36 cellular contexts compared by ENCODE assay signal in the genomic region with DNA sequence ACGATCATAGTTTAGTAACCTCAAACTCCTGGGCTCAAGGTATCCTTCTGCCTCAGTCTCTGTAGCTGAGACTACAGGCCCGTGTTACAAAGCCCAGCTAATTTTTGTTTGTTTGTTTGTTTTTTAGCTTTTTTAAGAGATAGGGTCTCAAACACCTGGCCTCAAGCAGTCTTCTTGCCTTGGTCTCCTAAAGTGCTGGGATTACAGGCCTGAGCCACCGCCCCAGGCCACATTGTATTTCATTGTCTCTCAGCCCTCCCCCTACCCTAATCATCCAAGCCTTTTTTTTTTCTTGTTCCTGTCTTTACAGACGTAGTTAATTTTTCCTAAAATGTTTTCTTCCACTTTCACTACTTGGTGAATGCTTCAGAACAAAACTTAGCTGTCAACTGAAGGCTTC.
"Had no signal": no experiment of that assay in that cellular context is flagged by ENCODE, and none has a peak within 500 bp of the region (broad histone marks: within the 10 kb centered on the region; RNA-seq: fewer than 3 reads in every experiment).

No MANE protein-coding gene starts in this region.

- H3K4me1 ChIP-seq: upper lobe of right lung had no signal

- H3K9me3 Mint-ChIP-seq: activated naive CD4-positive, alpha-beta T cell treated with anti-CD3 and anti-CD28 coated beads, Interleukin-2, amount 50 U/mL, for 24 hours; activated naive CD8-positive, alpha-beta T cell treated with anti-CD3 and anti-CD28 coated beads, Interleukin-2, amount 50 U/mL, for 24 hours; activated T-cell treated with anti-CD3 and anti-CD28 coated beads, Interleukin-2, amount 50 U/mL, for 24 hours; activated T-helper 17 cell treated with anti-CD3 and anti-CD28 coated beads, Interleukin-2, amount 50 U/mL, for 72 hours; effector memory CD8-positive, alpha-beta T cell; immature natural killer cell; naive thymus-derived CD4-positive, alpha-beta T cell; stimulated activated memory B cell treated with anti-CD40 and anti-IgM and Interleukin-4, amounts not matched to agents 10 μg/mL and 1 μg/mL and 100 μg/mL, for 72 hours; stimulated activated naive CD8-positive, alpha-beta T cell treated with anti-CD3 and anti-CD28 coated beads, Interleukin-15, amount 100 ng/mL, for 72 hours had no signal

- H3K27ac ChIP-seq: sigmoid colon, upper lobe of right lung, WERI-Rb-1 had no signal

- H3K9me3 ChIP-seq: sigmoid colon, upper lobe of right lung had no signal

- H3K27me3 ChIP-seq: sigmoid colon, upper lobe of right lung had no signal

- H3K4me3 Mint-ChIP-seq: activated naive CD4-positive, alpha-beta T cell treated with anti-CD3 and anti-CD28 coated beads, Interleukin-2, amount 50 U/mL, for 24 hours; activated naive CD8-positive, alpha-beta T cell treated with anti-CD3 and anti-CD28 coated beads, Interleukin-2, amount 50 U/mL, for 24 hours; activated T-cell treated with anti-CD3 and anti-CD28 coated beads, Interleukin-2, amount 50 U/mL, for 24 hours; activated T-helper 17 cell treated with anti-CD3 and anti-CD28 coated beads, Interleukin-2, amount 50 U/mL, for 72 hours; effector memory CD8-positive, alpha-beta T cell; immature natural killer cell; naive thymus-derived CD4-positive, alpha-beta T cell; stimulated activated memory B cell treated with anti-CD40 and anti-IgM and Interleukin-4, amounts not matched to agents 10 μg/mL and 1 μg/mL and 100 μg/mL, for 72 hours; stimulated activated naive CD8-positive, alpha-beta T cell treated with anti-CD3 and anti-CD28 coated beads, Interleukin-15, amount 100 ng/mL, for 72 hours; T-helper 17 cell had no signal

- H3K27me3 Mint-ChIP-seq: activated naive CD4-positive, alpha-beta T cell treated with anti-CD3 and anti-CD28 coated beads, Interleukin-2, amount 50 U/mL, for 24 hours; activated naive CD8-positive, alpha-beta T cell treated with anti-CD3 and anti-CD28 coated beads, Interleukin-2, amount 50 U/mL, for 24 hours; activated T-cell treated with anti-CD3 and anti-CD28 coated beads, Interleukin-2, amount 50 U/mL, for 24 hours; activated T-helper 17 cell treated with anti-CD3 and anti-CD28 coated beads, Interleukin-2, amount 50 U/mL, for 72 hours; effector memory CD8-positive, alpha-beta T cell; naive thymus-derived CD4-positive, alpha-beta T cell; progenitor cell of endocrine pancreas; stimulated activated memory B cell treated with anti-CD40 and anti-IgM and Interleukin-4, amounts not matched to agents 10 μg/mL and 1 μg/mL and 100 μg/mL, for 72 hours; stimulated activated naive CD8-positive, alpha-beta T cell treated with anti-CD3 and anti-CD28 coated beads, Interleukin-15, amount 100 ng/mL, for 72 hours; T-helper 17 cell had no signal

- H3K27ac Mint-ChIP-seq: activated naive CD4-positive, alpha-beta T cell treated with anti-CD3 and anti-CD28 coated beads, Interleukin-2, amount 50 U/mL, for 24 hours; activated naive CD8-positive, alpha-beta T cell treated with anti-CD3 and anti-CD28 coated beads, Interleukin-2, amount 50 U/mL, for 24 hours; activated T-cell treated with anti-CD3 and anti-CD28 coated beads, Interleukin-2, amount 50 U/mL, for 24 hours; activated T-helper 17 cell treated with anti-CD3 and anti-CD28 coated beads, Interleukin-2, amount 50 U/mL, for 72 hours; effector memory CD8-positive, alpha-beta T cell; immature natural killer cell; naive thymus-derived CD4-positive, alpha-beta T cell; progenitor cell of endocrine pancreas; stimulated activated memory B cell treated with anti-CD40 and anti-IgM and Interleukin-4, amounts not matched to agents 10 μg/mL and 1 μg/mL and 100 μg/mL, for 72 hours; T-helper 17 cell had no signal

- H3K36me3 ChIP-seq: sigmoid colon, upper lobe of right lung had no signal

- H3K4me3 ChIP-seq: sigmoid colon, upper lobe of right lung had no signal

- ATAC-seq: activated CD4-positive, CD25-positive, alpha-beta regulatory T cell treated with anti-CD3 and anti-CD28 coated beads, Interleukin-2, amount 50 U/mL, for 24 hours; activated naive CD8-positive, alpha-beta T cell treated with anti-CD3 and anti-CD28 coated beads, Interleukin-2, amount 50 U/mL, for 24 hours; activated T-helper 17 cell treated with anti-CD3 and anti-CD28 coated beads, Interleukin-2, amount 50 U/mL, for 72 hours; effector memory CD8-positive, alpha-beta T cell; esophagus mucosa; left colon; naive thymus-derived CD4-positive, alpha-beta T cell; stimulated activated memory B cell treated with anti-CD40 and anti-IgM and Interleukin-4, amounts not matched to agents 10 μg/mL and 1 μg/mL and 100 μg/mL, for 72 hours; stimulated activated naive CD8-positive, alpha-beta T cell treated with anti-CD3 and anti-CD28 coated beads, Interleukin-15, amount 100 ng/mL, for 72 hours; T-helper 17 cell; upper lobe of right lung had no signal

- DNase-seq: activated CD4-positive, alpha-beta T cell treated with anti-CD3 and anti-CD28 coated beads for 48 hours; activated CD4-positive, alpha-beta T cell treated with anti-CD3 and anti-CD28 coated beads, Interleukin-2, amount 50 U/mL, for 48 hours; activated CD8-positive, alpha-beta memory T cell treated with anti-CD3 and anti-CD28 coated beads, Interleukin-2, amount 50 U/mL, for 4 hours; activated gamma-delta T cell treated with Interleukin-2 at 50 U/mL for 16 hours; activated naive CD8-positive, alpha-beta T cell treated with anti-CD3 and anti-CD28 coated beads, Interleukin-2, amount 50 U/mL, for 24 hours; activated T-cell treated with anti-CD3 and anti-CD28 coated beads, Interleukin-2, amount 50 U/mL, for 24 hours; amygdala; caudate nucleus; cortex of kidney; effector memory CD8-positive, alpha-beta T cell; foreskin fibroblast; head of caudate nucleus; hippocampal formation; immature natural killer cell; kidney; left colon; mammary epithelial cell; midbrain; naive thymus-derived CD4-positive, alpha-beta T cell; sigmoid colon; small intestine; stimulated activated CD4-positive, alpha-beta T cell treated with anti-CD3 and anti-CD28 coated beads, Interleukin-1b, Interleukin-23, amount 100 ng/mL, for 48 hours; stimulated activated CD4-positive, alpha-beta T cell treated with anti-CD3 and anti-CD28 coated beads, Interleukin-4, amount 100 ng/mL, for 4 hours; stimulated activated CD8-positive, alpha-beta memory T cell treated with anti-CD3 and anti-CD28 coated beads, Interleukin-4, amount 100 ng/mL, for 48 hours; stimulated activated naive CD8-positive, alpha-beta T cell treated with anti-CD3 and anti-CD28 coated beads, Interleukin-15, amount 100 ng/mL, for 72 hours; substantia nigra; T-helper 17 cell; T1000; upper lobe of right lung; WERI-Rb-1 had no signal
